In the genomic region with DNA sequence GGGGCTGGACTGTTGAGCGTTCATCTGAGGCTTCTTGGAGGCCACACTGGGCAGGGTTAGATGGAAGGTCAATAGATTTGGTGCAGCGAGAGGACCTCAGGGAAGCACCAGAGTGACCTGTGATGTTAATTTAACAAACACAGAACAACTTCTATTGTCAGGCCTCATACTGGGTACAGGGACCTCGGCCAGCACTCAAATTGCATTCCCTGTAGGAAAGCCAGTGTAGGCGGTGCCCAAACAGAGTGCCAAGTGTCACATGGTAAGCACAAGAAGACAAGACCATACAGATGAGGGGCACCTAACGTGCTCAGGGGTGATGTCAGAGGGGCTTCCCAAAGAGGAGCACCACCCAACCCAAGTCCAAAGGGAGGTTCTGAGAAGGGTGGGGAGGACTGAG, we compare ENCODE assay signal across 16 cellular contexts. TPM values are rescaled to one million over a fixed set of nuclear protein-coding genes. Genes with fewer than 3 reads are reported as not detected.
A peak's percentile ranks its signal among the peaks of the same experiment; 100 is the strongest.
DNase-seq lines count a peak whose midpoint lies in the region; ATAC-seq and TF ChIP-seq lines count a peak whose summit lies in the region.
"Had no signal": no experiment of that assay in that cellular context is flagged by ENCODE, and none has a peak within 500 bp of the region (broad histone marks: within the 10 kb centered on the region; RNA-seq: fewer than 3 reads in every experiment).

No MANE protein-coding gene starts in this region.

- intact Hi-C loops in CD4-positive, alpha-beta memory T cell (cut with micrococcal nuclease), result no loop called here

- POLR2A ChIA-PET in CD4-positive, alpha-beta memory T cell (lab: Charles Lee; ENCODE audit: partially characterized antibody), result interaction anchor here (1.6 to 2.9 kb wide), 2 partner anchors 19 to 21 kb away, joined by 4 to 16 read pairs; a partner anchor contains a TSS
- POLR2A ChIA-PET in activated naive CD8-positive, alpha-beta T cell treated with anti-CD3 and anti-CD28 coated beads, Interleukin-2, amount 10 ng/mL, durations not matched to agents 7 days and 5 days (lab: Charles Lee), result interaction anchor here (1.0 kb wide), 1 partner anchor 24 kb away, joined by 3 read pairs; no protein-coding TSS in a partner anchor

- no peak overlapping the region for H3K4me3 ChIP-seq in CD4-positive, alpha-beta memory T cell (ENCODE audit: low read length in 2 of 2)

- CTCF ChIA-PET in CD4-positive, alpha-beta memory T cell (lab: Charles Lee; ENCODE audit: partially characterized antibody), result interaction anchor here (1.5 kb wide), 1 partner anchor 40 kb away, joined by 4 read pairs; no protein-coding TSS in a partner anchor

- no peak for DNase-seq in activated T-cell treated with anti-CD3 and anti-CD28 coated beads, Interleukin-2, amount 50 U/mL, for 4 hours
- DNase-seq in activated T-cell treated with anti-CD3 and anti-CD28 coated beads, Interleukin-2, amount 50 U/mL, for 24 hours, result no peak
- no peak for DNase-seq in CD4-positive, alpha-beta memory T cell
- DNase-seq in activated naive CD8-positive, alpha-beta T cell treated with anti-CD3 and anti-CD28 coated beads, Interleukin-2, amount 10 ng/mL, durations not matched to agents 7 days and 5 days, result no peak
- DNase-seq in nephron progenitor cell, result no peak
- DNase-seq in occipital lobe (lab: John Stamatoyannopoulos, UW), result no peak
- no peak for DNase-seq in RPMI8226
- DNase-seq in NCI-H1048 (lab: John Stamatoyannopoulos, UW), result no peak
- DNase-seq: cortex of kidney, DND-41, GOT3, IMR-90, NCI-H1436 treated with DMSO at 0.1 percent for 48 hours had no signal

- peaks cover 8% of the 10 kb centered on the region for H3K36me3 Mint-ChIP-seq in activated T-cell treated with anti-CD3 and anti-CD28 coated beads, Interleukin-2, amount 50 U/mL, for 4 hours (ENCODE audit: insufficient read depth)
- H3K36me3 Mint-ChIP-seq in activated T-cell treated with anti-CD3 and anti-CD28 coated beads, Interleukin-2, amount 50 U/mL, for 24 hours (ENCODE audit: low read depth), result peaks cover 25% of the 10 kb centered on the region
- peaks cover 8 to 10% of the 10 kb centered on the region in 2 donors for H3K36me3 Mint-ChIP-seq in CD4-positive, alpha-beta memory T cell
- H3K36me3 Mint-ChIP-seq in activated naive CD8-positive, alpha-beta T cell treated with anti-CD3 and anti-CD28 coated beads, Interleukin-2, amount 10 ng/mL, durations not matched to agents 7 days and 5 days, result peaks cover 5% of the 10 kb centered on the region
- H3K36me3 Mint-ChIP-seq in nephron progenitor cell (ENCODE audit: low read depth), result peaks cover 28% of the 10 kb centered on the region

- peaks cover 15% of the 10 kb centered on the region for H3K4me1 Mint-ChIP-seq in activated T-cell treated with anti-CD3 and anti-CD28 coated beads, Interleukin-2, amount 50 U/mL, for 4 hours (ENCODE audit: low read depth)
- H3K4me1 Mint-ChIP-seq in activated T-cell treated with anti-CD3 and anti-CD28 coated beads, Interleukin-2, amount 50 U/mL, for 24 hours (ENCODE audit: low read depth), result peaks cover 18% of the 10 kb centered on the region
- peaks cover 8 to 23% (median 13%) of the 10 kb centered on the region in 4 donors for H3K4me1 Mint-ChIP-seq in CD4-positive, alpha-beta memory T cell
- H3K4me1 Mint-ChIP-seq in activated naive CD8-positive, alpha-beta T cell treated with anti-CD3 and anti-CD28 coated beads, Interleukin-2, amount 10 ng/mL, durations not matched to agents 7 days and 5 days, result peaks cover 8% of the 10 kb centered on the region
- peaks cover 10% of the 10 kb centered on the region for H3K4me1 Mint-ChIP-seq in nephron progenitor cell

- no peak overlapping the region for H3K27ac ChIP-seq in CD4-positive, alpha-beta memory T cell (ENCODE audit: low read depth, low read length)
- H3K27ac ChIP-seq: RWPE1, suprapubic skin had no signal

- H3K9me3 ChIP-seq in CD4-positive, alpha-beta memory T cell (ENCODE audit: control insufficient read depth in 1 of 2, low read length in 2 of 2), result no peaks in the 10 kb centered on the region
- H3K9me3 ChIP-seq: suprapubic skin had no signal

- H3K27me3 Mint-ChIP-seq in activated T-cell treated with anti-CD3 and anti-CD28 coated beads, Interleukin-2, amount 50 U/mL, for 4 hours (ENCODE audit: low read depth), result no peaks in the 10 kb centered on the region
- no peaks in the 10 kb centered on the region for H3K27me3 Mint-ChIP-seq in activated T-cell treated with anti-CD3 and anti-CD28 coated beads, Interleukin-2, amount 50 U/mL, for 24 hours
- no peaks in the 10 kb centered on the region for H3K27me3 Mint-ChIP-seq in CD4-positive, alpha-beta memory T cell
- no peaks in the 10 kb centered on the region for H3K27me3 Mint-ChIP-seq in activated naive CD8-positive, alpha-beta T cell treated with anti-CD3 and anti-CD28 coated beads, Interleukin-2, amount 10 ng/mL, durations not matched to agents 7 days and 5 days
- no peaks in the 10 kb centered on the region for H3K27me3 Mint-ChIP-seq in nephron progenitor cell (ENCODE audit: low read depth, poor library complexity)

- H3K9me3 Mint-ChIP-seq in activated T-cell treated with anti-CD3 and anti-CD28 coated beads, Interleukin-2, amount 50 U/mL, for 4 hours, result no peaks in the 10 kb centered on the region
- H3K9me3 Mint-ChIP-seq in activated T-cell treated with anti-CD3 and anti-CD28 coated beads, Interleukin-2, amount 50 U/mL, for 24 hours, result no peaks in the 10 kb centered on the region
- peaks cover 0 to 2% (median 0%) of the 10 kb centered on the region in 8 donors for H3K9me3 Mint-ChIP-seq in CD4-positive, alpha-beta memory T cell
- H3K9me3 Mint-ChIP-seq in activated naive CD8-positive, alpha-beta T cell treated with anti-CD3 and anti-CD28 coated beads, Interleukin-2, amount 10 ng/mL, durations not matched to agents 7 days and 5 days, result no peaks in the 10 kb centered on the region
- H3K9me3 Mint-ChIP-seq in nephron progenitor cell, result no peaks in the 10 kb centered on the region

- ATAC-seq in activated T-cell treated with anti-CD3 and anti-CD28 coated beads, Interleukin-2, amount 50 U/mL, for 4 hours, result no peak
- no peak for ATAC-seq in activated naive CD8-positive, alpha-beta T cell treated with anti-CD3 and anti-CD28 coated beads, Interleukin-2, amount 10 ng/mL, durations not matched to agents 7 days and 5 days (ENCODE audit: low read depth)

- H3K27me3 ChIP-seq in CD4-positive, alpha-beta memory T cell (ENCODE audit: insufficient read depth, low read length), result no peaks in the 10 kb centered on the region
- H3K27me3 ChIP-seq: suprapubic skin had no signal

- no peaks in the 10 kb centered on the region for H3K36me3 ChIP-seq in CD4-positive, alpha-beta memory T cell (ENCODE audit: insufficient read depth, low read length)

- TF ChIP-seq CTCF in nephron progenitor cell (IDR thresholded peaks at IDR 0.05), result no peak

- peaks cover 14% of the 10 kb centered on the region for H3K4me1 ChIP-seq in CD4-positive, alpha-beta memory T cell (ENCODE audit: insufficient read depth, low read length)

- H3K27ac Mint-ChIP-seq in activated T-cell treated with anti-CD3 and anti-CD28 coated beads, Interleukin-2, amount 50 U/mL, for 24 hours, result no peak overlapping the region
- peak overlapping the region in 4 of 7 donors; percentile 21 to 90 (median 56) for H3K27ac Mint-ChIP-seq in CD4-positive, alpha-beta memory T cell
- peak overlapping the region; percentile 68 for H3K27ac Mint-ChIP-seq in activated naive CD8-positive, alpha-beta T cell treated with anti-CD3 and anti-CD28 coated beads, Interleukin-2, amount 10 ng/mL, durations not matched to agents 7 days and 5 days
- H3K27ac Mint-ChIP-seq in nephron progenitor cell, result peak overlapping the region; percentile 86

- H3K4me3 Mint-ChIP-seq in activated T-cell treated with anti-CD3 and anti-CD28 coated beads, Interleukin-2, amount 50 U/mL, for 4 hours, result peak overlapping the region; percentile 72
- no peak overlapping the region for H3K4me3 Mint-ChIP-seq in activated T-cell treated with anti-CD3 and anti-CD28 coated beads, Interleukin-2, amount 50 U/mL, for 24 hours
- peak overlapping the region in 7 of 8 donors; percentile 85 to 94 (median 89) for H3K4me3 Mint-ChIP-seq in CD4-positive, alpha-beta memory T cell
- H3K4me3 Mint-ChIP-seq in activated naive CD8-positive, alpha-beta T cell treated with anti-CD3 and anti-CD28 coated beads, Interleukin-2, amount 10 ng/mL, durations not matched to agents 7 days and 5 days, result peak overlapping the region; percentile 79
- no peak overlapping the region for H3K4me3 Mint-ChIP-seq in nephron progenitor cell

RNA-seq across cellular contexts. Expression of a gene that starts 1.3 kb away (rescaled TPM):
- total RNA-seq in activated T-cell treated with anti-CD3 and anti-CD28 coated beads, Interleukin-2, amount 50 U/mL, for 4 hours, result under 1 TPM in 2 of 3 donors, not detected in 1; 0.10 to 0.24 TPM
- under 1 TPM; 0.35 to 0.36 TPM for total RNA-seq in CD4-positive, alpha-beta memory T cell
- not detected for polyA plus RNA-seq in CD4-positive, alpha-beta memory T cell
- total RNA-seq in activated naive CD8-positive, alpha-beta T cell treated with anti-CD3 and anti-CD28 coated beads, Interleukin-2, amount 10 ng/mL, durations not matched to agents 7 days and 5 days, result under 1 TPM; 0.22 to 0.48 TPM
- total RNA-seq in occipital lobe, result 0.47 TPM
- total RNA-seq: IMR-90 had no signal
- polyA plus RNA-seq: IMR-90, liver had no signal

RNA-seq across cellular contexts. Expression of a gene that starts 19.0 kb away (rescaled TPM):
- total RNA-seq in activated T-cell treated with anti-CD3 and anti-CD28 coated beads, Interleukin-2, amount 50 U/mL, for 4 hours, result 1 to 10 TPM; 4.5 to 7.9 (median 5.0) TPM
- 10 to 100 TPM; 20.6 to 20.9 TPM for total RNA-seq in CD4-positive, alpha-beta memory T cell
- 1 to 10 TPM; 2.5 to 8.6 TPM for polyA plus RNA-seq in CD4-positive, alpha-beta memory T cell
- 10 to 100 TPM; 10.4 to 10.9 TPM for total RNA-seq in activated naive CD8-positive, alpha-beta T cell treated with anti-CD3 and anti-CD28 coated beads, Interleukin-2, amount 10 ng/mL, durations not matched to agents 7 days and 5 days
- total RNA-seq in occipital lobe, result 10.0 TPM

RNA-seq across cellular contexts. Expression of a gene that starts 19.3 kb away (rescaled TPM):
- total RNA-seq in activated T-cell treated with anti-CD3 and anti-CD28 coated beads, Interleukin-2, amount 50 U/mL, for 4 hours, result 10 to 100 TPM; 40.4 to 44.7 (median 41.6) TPM
- 10 to 100 TPM; 52.5 to 56.6 TPM for total RNA-seq in CD4-positive, alpha-beta memory T cell
- 10 to 100 TPM in 1 of 2 donors, 1 to 10 TPM in 1; 7.5 to 15.3 TPM for polyA plus RNA-seq in CD4-positive, alpha-beta memory T cell
- 10 to 100 TPM; 44.1 to 49.9 TPM for total RNA-seq in activated naive CD8-positive, alpha-beta T cell treated with anti-CD3 and anti-CD28 coated beads, Interleukin-2, amount 10 ng/mL, durations not matched to agents 7 days and 5 days
- 10.9 TPM for total RNA-seq in occipital lobe

RNA-seq across cellular contexts. Expression of a gene that starts 30.8 kb away (rescaled TPM):
- total RNA-seq in activated T-cell treated with anti-CD3 and anti-CD28 coated beads, Interleukin-2, amount 50 U/mL, for 4 hours, result 1 to 10 TPM; 1.8 to 2.4 (median 2.1) TPM
- total RNA-seq in CD4-positive, alpha-beta memory T cell, result 1 to 10 TPM; 6.5 to 8.6 TPM
- 1 to 10 TPM; 2.0 to 4.1 TPM for polyA plus RNA-seq in CD4-positive, alpha-beta memory T cell
- 1 to 10 TPM; 3.9 to 5.0 TPM for total RNA-seq in activated naive CD8-positive, alpha-beta T cell treated with anti-CD3 and anti-CD28 coated beads, Interleukin-2, amount 10 ng/mL, durations not matched to agents 7 days and 5 days
- total RNA-seq in occipital lobe, result 1.9 TPM

RNA-seq across cellular contexts. Expression of a gene that starts 31.1 kb away (rescaled TPM):
- total RNA-seq in activated T-cell treated with anti-CD3 and anti-CD28 coated beads, Interleukin-2, amount 50 U/mL, for 4 hours, result 10 to 100 TPM in 2 of 3 donors, 1 to 10 TPM in 1; 9.2 to 10.7 (median 10.2) TPM
- total RNA-seq in CD4-positive, alpha-beta memory T cell, result 10 to 100 TPM; 20.4 to 23.5 TPM
- 10 to 100 TPM; 38.6 to 48.0 TPM for polyA plus RNA-seq in CD4-positive, alpha-beta memory T cell
- 10 to 100 TPM; 15.8 to 18.1 TPM for total RNA-seq in activated naive CD8-positive, alpha-beta T cell treated with anti-CD3 and anti-CD28 coated beads, Interleukin-2, amount 10 ng/mL, durations not matched to agents 7 days and 5 days
- total RNA-seq in occipital lobe, result 68.0 TPM

Comparison
In these comparisons a context has a peak if more than half of its experiments do, and no peak if none do; other contexts are left out.
1. H3K4me3 Mint-ChIP-seq: peak in activated T-cell treated with anti-CD3 and anti-CD28 coated beads, Interleukin-2, amount 50 U/mL, for 4 hours (single experiment), CD4-positive, alpha-beta memory T cell (7 of 8) and activated naive CD8-positive, alpha-beta T cell treated with anti-CD3 and anti-CD28 coated beads, Interleukin-2, amount 10 ng/mL, durations not matched to agents 7 days and 5 days (single experiment); none in activated T-cell treated with anti-CD3 and anti-CD28 coated beads, Interleukin-2, amount 50 U/mL, for 24 hours (single experiment) and nephron progenitor cell (single experiment).